ENCODE assay signal across 13 cellular contexts in genomic region chr14:63737582-63738006, GRCh38. TPM values are rescaled to one million over a fixed set of nuclear protein-coding genes. Genes with fewer than 3 reads are reported as not detected.
DNase-seq lines count a peak whose midpoint lies in the region; ATAC-seq and TF ChIP-seq lines count a peak whose summit lies in the region.
"Had no signal": no experiment of that assay in that cellular context is flagged by ENCODE, and none has a peak within 500 bp of the region (broad histone marks: within the 10 kb centered on the region; RNA-seq: fewer than 3 reads in every experiment).

No MANE protein-coding gene starts in this region.

- H3K27me3 ChIP-seq in CD8-positive, alpha-beta memory T cell (ENCODE audit: insufficient read depth, low read length, poor library complexity, severe bottlenecking) = no peaks in the 10 kb centered on the region
- no peaks in the 10 kb centered on the region for H3K27me3 ChIP-seq in KMS-11 (ENCODE audit: insufficient read depth, low read depth)

- no peaks in the 10 kb centered on the region for H3K9me3 Mint-ChIP-seq in CD8-positive, alpha-beta memory T cell
- H3K9me3 Mint-ChIP-seq: HFFc6 had no signal

- H3K36me3 ChIP-seq in CD8-positive, alpha-beta memory T cell (ENCODE audit: insufficient read depth, low read length) = no peaks in the 10 kb centered on the region
- no peaks in the 10 kb centered on the region for H3K36me3 ChIP-seq in KMS-11 (ENCODE audit: insufficient read depth)

- H3K36me3 Mint-ChIP-seq in CD8-positive, alpha-beta memory T cell = peaks cover 0 to 1% (median 0%) of the 10 kb centered on the region in 3 donors

- peak overlapping the region in 7 of 8 donors; percentile 37 to 80 (median 71) for H3K27ac Mint-ChIP-seq in CD8-positive, alpha-beta memory T cell
- H3K27ac Mint-ChIP-seq: HFFc6 had no signal

- TF ChIP-seq CTCF in KMS-11 (conservative IDR thresholded peaks at IDR 0.05; ENCODE audit: low read depth, low read length) = no peak

- no peak for DNase-seq in CD8-positive, alpha-beta memory T cell
- DNase-seq in dedifferentiated amniotic fluid mesenchymal stem cell (ENCODE audit: extremely low spot score) = no peak
- DNase-seq in glomerular visceral epithelial cell (ENCODE audit: extremely low spot score) = no peak
- DNase-seq in AG08396 (ENCODE audit: low spot score) = no peak
- DNase-seq in NAMALWA (ENCODE audit: low spot score) = no peak
- DNase-seq: anterior cingulate cortex; foreskin keratinocyte; HFFc6; mucosa of descending colon; stimulated activated CD4-positive, alpha-beta T cell treated with anti-CD3 and anti-CD28 coated beads, Interleukin-1b, Interleukin-23, amount 100 ng/mL, for 48 hours had no signal

- peak overlapping the region in 6 of 7 donors; percentile 57 to 75 (median 68) for H3K4me3 Mint-ChIP-seq in CD8-positive, alpha-beta memory T cell
- H3K4me3 Mint-ChIP-seq: HFFc6 had no signal

- H3K9ac ChIP-seq in KMS-11 = no peak overlapping the region

- no peaks in the 10 kb centered on the region for H4K20me1 ChIP-seq in KMS-11 (ENCODE audit: insufficient read depth)

- POLR2A ChIA-PET in CD8-positive, alpha-beta memory T cell (lab: Charles Lee) = no interaction called here

- peaks cover 7 to 12% (median 12%) of the 10 kb centered on the region in 3 donors for H3K4me1 Mint-ChIP-seq in CD8-positive, alpha-beta memory T cell

- H2AFZ ChIP-seq in KMS-11 (ENCODE audit: low read depth) = no peak overlapping the region; the same call in 1 of the 2 replicates

- no peak overlapping the region for H3K27ac ChIP-seq in CD8-positive, alpha-beta memory T cell (ENCODE audit: low read depth, low read length)
- no peak overlapping the region for H3K27ac ChIP-seq in KMS-11
- H3K27ac ChIP-seq: foreskin keratinocyte had no signal

- H3K79me2 ChIP-seq in KMS-11 (ENCODE audit: insufficient read depth, low read depth) = no peaks in the 10 kb centered on the region

- CTCF ChIA-PET in CD8-positive, alpha-beta memory T cell (lab: Charles Lee) = interaction anchor here (0.9 kb wide), 1 partner anchor 9 kb away, joined by 3 read pairs; no protein-coding TSS in a partner anchor

- no peaks in the 10 kb centered on the region for H3K9me3 ChIP-seq in CD8-positive, alpha-beta memory T cell (ENCODE audit: low read length)
- H3K9me3 ChIP-seq: mucosa of descending colon had no signal

- peak overlapping the region; percentile 52 for H3K4me2 ChIP-seq in KMS-11

- ATAC-seq in GM19023 (IDR thresholded peaks at IDR 0.05; ENCODE audit: unreplicated experiment) (peak; percentile 76), HG02763 (IDR thresholded peaks at IDR 0.05; ENCODE audit: unreplicated experiment) (peak; percentile 94)
- ATAC-seq: foreskin keratinocyte, mucosa of descending colon had no signal

- peaks cover 10% of the 10 kb centered on the region for H3K4me1 ChIP-seq in CD8-positive, alpha-beta memory T cell (ENCODE audit: insufficient read depth, low read length)
- H3K4me1 ChIP-seq in KMS-11 (ENCODE audit: low read depth, poor library complexity, severe bottlenecking) = peaks cover 20% of the 10 kb centered on the region

- H3K4me3 ChIP-seq in CD8-positive, alpha-beta memory T cell (ENCODE audit: low read length) = no peak overlapping the region
- no peak overlapping the region for H3K4me3 ChIP-seq in KMS-11 (IDR thresholded peaks at IDR 0.05; ENCODE audit: insufficient read depth, low read depth, low read length)
- H3K4me3 ChIP-seq: mucosa of descending colon had no signal

- H3K27me3 Mint-ChIP-seq in CD8-positive, alpha-beta memory T cell = no peaks in the 10 kb centered on the region

RNA-seq across cellular contexts. Expression of gene SGPP1, which starts 9.7 kb away (rescaled TPM):
- total RNA-seq in CD8-positive, alpha-beta memory T cell = 10 to 100 TPM; 12.4 to 13.9 TPM
- polyA plus RNA-seq in CD8-positive, alpha-beta memory T cell = 15.1 TPM
